1 cellular context compared by ENCODE assay signal in genomic region chr2:238435752-238436096, GRCh38.
TF ChIP-seq lines count a peak whose summit lies in the region.

No MANE protein-coding gene starts in this region.

TF ChIP-seq in SK-N-SH, 30 proteins besides CTCF, POLR2A, EP300 and RAD21 (continued from another document):
- no peak for TF ChIP-seq IRF3 (IDR thresholded peaks at IDR 0.05; ENCODE audit: low read depth, low read length)
- TF ChIP-seq GATA2 (CRISPR knock-in tag; IDR thresholded peaks at IDR 0.05), result no peak
- no peak for TF ChIP-seq USF1 (IDR thresholded peaks at IDR 0.05; ENCODE audit: borderline replicate concordance, low read depth)
- TF ChIP-seq RXRA (IDR thresholded peaks at IDR 0.05; ENCODE audit: borderline replicate concordance, low read depth), result no peak
- TF ChIP-seq MEF2A (IDR thresholded peaks at IDR 0.05; ENCODE audit: borderline replicate concordance, low read depth), result no peak
TF ChIP-seq in SK-N-SH: peak in this region for 0.
